In the genomic region with DNA sequence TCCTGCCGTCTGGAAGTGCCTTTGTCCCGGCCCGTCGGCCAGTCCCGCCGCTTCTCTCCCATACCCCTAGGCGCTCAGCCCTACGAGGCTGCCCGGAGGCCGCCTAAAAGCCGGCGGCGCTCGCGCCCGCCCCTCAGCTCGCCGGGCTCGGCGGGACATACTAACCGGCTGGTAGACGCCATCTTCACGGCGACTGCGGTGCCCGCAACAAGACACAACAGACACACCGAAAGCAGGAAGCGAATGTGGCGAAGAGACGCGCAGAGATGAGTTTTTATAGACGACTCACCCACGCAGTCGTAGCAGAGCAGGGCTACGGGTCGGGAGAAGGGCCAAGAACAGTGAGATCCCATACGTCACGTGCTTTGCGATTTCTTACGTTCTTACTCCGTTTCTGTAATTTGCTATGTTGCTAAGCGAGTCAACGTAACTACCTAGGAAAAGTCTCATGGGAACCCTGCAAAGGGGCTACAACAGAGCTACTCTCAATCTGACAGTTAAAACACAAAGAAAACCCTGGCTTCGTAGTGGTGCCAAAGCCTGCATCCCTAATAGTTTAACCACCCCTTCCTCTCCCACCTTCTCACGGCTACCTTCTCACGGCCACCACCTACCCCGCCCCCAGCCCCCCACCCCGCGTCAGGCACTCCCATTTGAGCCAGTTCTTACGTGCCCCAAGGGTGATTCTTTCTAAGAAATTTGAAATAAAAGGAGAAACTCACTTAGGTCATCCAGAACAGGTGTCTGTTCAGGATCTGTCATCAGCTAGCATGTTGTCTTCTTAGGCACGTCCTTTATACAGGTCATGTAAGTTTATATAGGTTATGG, we compare ENCODE assay signal across 1 cellular context.
A peak's percentile ranks its signal among the peaks of the same experiment; 100 is the strongest.
TF ChIP-seq lines count a peak whose summit lies in the region.

A gene with protein sequence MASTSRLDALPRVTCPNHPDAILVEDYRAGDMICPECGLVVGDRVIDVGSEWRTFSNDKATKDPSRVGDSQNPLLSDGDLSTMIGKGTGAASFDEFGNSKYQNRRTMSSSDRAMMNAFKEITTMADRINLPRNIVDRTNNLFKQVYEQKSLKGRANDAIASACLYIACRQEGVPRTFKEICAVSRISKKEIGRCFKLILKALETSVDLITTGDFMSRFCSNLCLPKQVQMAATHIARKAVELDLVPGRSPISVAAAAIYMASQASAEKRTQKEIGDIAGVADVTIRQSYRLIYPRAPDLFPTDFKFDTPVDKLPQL (minus strand): TSS at position 250 of the 828 bp plus-strand sequence. CDS start 68 bp downstream, at position 182.

TF ChIP-seq in GM12878, 131 proteins besides CTCF, POLR2A, EP300 and RAD21 (continued from another document and continues in another):
- TF ChIP-seq, protein P1, sequence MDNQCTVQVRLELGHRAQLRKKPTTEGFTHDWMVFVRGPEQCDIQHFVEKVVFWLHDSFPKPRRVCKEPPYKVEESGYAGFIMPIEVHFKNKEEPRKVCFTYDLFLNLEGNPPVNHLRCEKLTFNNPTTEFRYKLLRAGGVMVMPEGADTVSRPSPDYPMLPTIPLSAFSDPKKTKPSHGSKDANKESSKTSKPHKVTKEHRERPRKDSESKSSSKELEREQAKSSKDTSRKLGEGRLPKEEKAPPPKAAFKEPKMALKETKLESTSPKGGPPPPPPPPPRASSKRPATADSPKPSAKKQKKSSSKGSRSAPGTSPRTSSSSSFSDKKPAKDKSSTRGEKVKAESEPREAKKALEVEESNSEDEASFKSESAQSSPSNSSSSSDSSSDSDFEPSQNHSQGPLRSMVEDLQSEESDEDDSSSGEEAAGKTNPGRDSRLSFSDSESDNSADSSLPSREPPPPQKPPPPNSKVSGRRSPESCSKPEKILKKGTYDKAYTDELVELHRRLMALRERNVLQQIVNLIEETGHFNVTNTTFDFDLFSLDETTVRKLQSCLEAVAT (IDR thresholded peaks at IDR 0.05) = peak; percentile 87
- TF ChIP-seq BCL11A (IDR thresholded peaks at IDR 0.05; ENCODE audit: low read depth, low read length) (peak; percentile 53), ASH2L (IDR thresholded peaks at IDR 0.05; ENCODE audit: borderline replicate concordance, low read depth) (peak; percentile 66; the same call in 1 of the 2 replicates), MYC (IDR thresholded peaks at IDR 0.05; ENCODE audit: insufficient read depth, insufficient read length, insufficient replicate concordance, low read length, severe bottlenecking) (no peak), IRF4 (IDR thresholded peaks at IDR 0.05; ENCODE audit: low read depth, low read length) (peak; percentile 74; the same call in 1 of the 2 replicates), ZSCAN29 (IDR thresholded peaks at IDR 0.05) (no peak), TCF7 (IDR thresholded peaks at IDR 0.05; ENCODE audit: borderline replicate concordance) (no peak; the same call in 1 of the 2 replicates), WRNIP1 (IDR thresholded peaks at IDR 0.05; ENCODE audit: borderline replicate concordance, low read depth, low read length) (no peak), BRCA1 (IDR thresholded peaks at IDR 0.05; ENCODE audit: low read depth, low read length) (no peak), ATF7 (IDR thresholded peaks at IDR 0.05; ENCODE audit: low read depth) (peak; percentile 94), TAF1 (IDR thresholded peaks at IDR 0.05; ENCODE audit: borderline replicate concordance, low read depth, low read length) (peak; percentile 100), NR2F1 (conservative IDR thresholded peaks at IDR 0.05) (0 out of 2 replicates have a peak, but pooled peaks have one; percentile 14), ZZZ3 (IDR thresholded peaks at IDR 0.05; ENCODE audit: control insufficient read depth, insufficient read length, low read depth) (no peak), YY1 (IDR thresholded peaks at IDR 0.05; ENCODE audit: low read depth, low read length) (peak; percentile 97), MYB (IDR thresholded peaks at IDR 0.05; ENCODE audit: borderline replicate concordance, low read depth, low read length) (no peak), SUPT20H (IDR thresholded peaks at IDR 0.05; ENCODE audit: borderline replicate concordance, control insufficient read depth, low read depth, low read length) (no peak), CREB1 (IDR thresholded peaks at IDR 0.05; ENCODE audit: low read depth) (peak; percentile 98), BMI1 (IDR thresholded peaks at IDR 0.05; ENCODE audit: borderline replicate concordance) (no peak), TCF12 (IDR thresholded peaks at IDR 0.05; ENCODE audit: low read depth, low read length) (peak; percentile 74; the same call in 1 of the 2 replicates), ZBED1 (IDR thresholded peaks at IDR 0.05; ENCODE audit: borderline replicate concordance) (peak; percentile 86; the same call in 1 of the 2 replicates), POLR2AphosphoS2 (IDR thresholded peaks at IDR 0.05; ENCODE audit: low read depth, low read length) (peak; percentile 98), CBX3 (IDR thresholded peaks at IDR 0.05; ENCODE audit: borderline replicate concordance, low read depth) (no peak), CHD1 (IDR thresholded peaks at IDR 0.05; ENCODE audit: low read depth, low read length) (peak; percentile 85; the same call in 1 of the 2 replicates)
- TF ChIP-seq, protein P2, sequence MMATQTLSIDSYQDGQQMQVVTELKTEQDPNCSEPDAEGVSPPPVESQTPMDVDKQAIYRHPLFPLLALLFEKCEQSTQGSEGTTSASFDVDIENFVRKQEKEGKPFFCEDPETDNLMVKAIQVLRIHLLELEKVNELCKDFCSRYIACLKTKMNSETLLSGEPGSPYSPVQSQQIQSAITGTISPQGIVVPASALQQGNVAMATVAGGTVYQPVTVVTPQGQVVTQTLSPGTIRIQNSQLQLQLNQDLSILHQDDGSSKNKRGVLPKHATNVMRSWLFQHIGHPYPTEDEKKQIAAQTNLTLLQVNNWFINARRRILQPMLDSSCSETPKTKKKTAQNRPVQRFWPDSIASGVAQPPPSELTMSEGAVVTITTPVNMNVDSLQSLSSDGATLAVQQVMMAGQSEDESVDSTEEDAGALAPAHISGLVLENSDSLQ (IDR thresholded peaks at IDR 0.05) = peak; percentile 41; the same call in 1 of the 2 replicates
- TF ChIP-seq, protein P3, sequence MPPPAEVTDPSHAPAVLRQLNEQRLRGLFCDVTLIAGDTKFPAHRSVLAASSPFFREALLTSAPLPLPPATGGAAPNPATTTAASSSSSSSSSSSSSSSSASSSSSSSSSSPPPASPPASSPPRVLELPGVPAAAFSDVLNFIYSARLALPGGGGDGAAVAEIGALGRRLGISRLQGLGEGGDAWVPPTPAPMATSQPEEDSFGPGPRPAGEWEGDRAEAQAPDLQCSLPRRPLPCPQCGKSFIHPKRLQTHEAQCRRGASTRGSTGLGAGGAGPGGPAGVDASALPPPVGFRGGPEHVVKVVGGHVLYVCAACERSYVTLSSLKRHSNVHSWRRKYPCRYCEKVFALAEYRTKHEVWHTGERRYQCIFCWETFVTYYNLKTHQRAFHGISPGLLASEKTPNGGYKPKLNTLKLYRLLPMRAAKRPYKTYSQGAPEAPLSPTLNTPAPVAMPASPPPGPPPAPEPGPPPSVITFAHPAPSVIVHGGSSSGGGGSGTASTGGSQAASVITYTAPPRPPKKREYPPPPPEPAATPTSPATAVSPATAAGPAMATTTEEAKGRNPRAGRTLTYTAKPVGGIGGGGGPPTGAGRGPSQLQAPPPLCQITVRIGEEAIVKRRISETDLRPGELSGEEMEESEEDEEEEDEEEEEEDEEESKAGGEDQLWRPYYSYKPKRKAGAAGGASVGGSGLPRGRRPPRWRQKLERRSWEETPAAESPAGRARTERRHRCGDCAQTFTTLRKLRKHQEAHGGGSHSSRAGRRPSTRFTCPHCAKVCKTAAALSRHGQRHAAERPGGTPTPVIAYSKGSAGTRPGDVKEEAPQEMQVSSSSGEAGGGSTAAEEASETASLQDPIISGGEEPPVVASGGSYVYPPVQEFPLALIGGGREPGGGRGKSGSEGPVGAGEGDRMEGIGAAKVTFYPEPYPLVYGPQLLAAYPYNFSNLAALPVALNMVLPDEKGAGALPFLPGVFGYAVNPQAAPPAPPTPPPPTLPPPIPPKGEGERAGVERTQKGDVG (CRISPR knock-in tag; IDR thresholded peaks at IDR 0.05) = no peak
- TF ChIP-seq, protein P4, sequence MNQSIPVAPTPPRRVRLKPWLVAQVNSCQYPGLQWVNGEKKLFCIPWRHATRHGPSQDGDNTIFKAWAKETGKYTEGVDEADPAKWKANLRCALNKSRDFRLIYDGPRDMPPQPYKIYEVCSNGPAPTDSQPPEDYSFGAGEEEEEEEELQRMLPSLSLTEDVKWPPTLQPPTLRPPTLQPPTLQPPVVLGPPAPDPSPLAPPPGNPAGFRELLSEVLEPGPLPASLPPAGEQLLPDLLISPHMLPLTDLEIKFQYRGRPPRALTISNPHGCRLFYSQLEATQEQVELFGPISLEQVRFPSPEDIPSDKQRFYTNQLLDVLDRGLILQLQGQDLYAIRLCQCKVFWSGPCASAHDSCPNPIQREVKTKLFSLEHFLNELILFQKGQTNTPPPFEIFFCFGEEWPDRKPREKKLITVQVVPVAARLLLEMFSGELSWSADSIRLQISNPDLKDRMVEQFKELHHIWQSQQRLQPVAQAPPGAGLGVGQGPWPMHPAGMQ (IDR thresholded peaks at IDR 0.05; ENCODE audit: borderline replicate concordance) = no peak
- TF ChIP-seq, protein P5, sequence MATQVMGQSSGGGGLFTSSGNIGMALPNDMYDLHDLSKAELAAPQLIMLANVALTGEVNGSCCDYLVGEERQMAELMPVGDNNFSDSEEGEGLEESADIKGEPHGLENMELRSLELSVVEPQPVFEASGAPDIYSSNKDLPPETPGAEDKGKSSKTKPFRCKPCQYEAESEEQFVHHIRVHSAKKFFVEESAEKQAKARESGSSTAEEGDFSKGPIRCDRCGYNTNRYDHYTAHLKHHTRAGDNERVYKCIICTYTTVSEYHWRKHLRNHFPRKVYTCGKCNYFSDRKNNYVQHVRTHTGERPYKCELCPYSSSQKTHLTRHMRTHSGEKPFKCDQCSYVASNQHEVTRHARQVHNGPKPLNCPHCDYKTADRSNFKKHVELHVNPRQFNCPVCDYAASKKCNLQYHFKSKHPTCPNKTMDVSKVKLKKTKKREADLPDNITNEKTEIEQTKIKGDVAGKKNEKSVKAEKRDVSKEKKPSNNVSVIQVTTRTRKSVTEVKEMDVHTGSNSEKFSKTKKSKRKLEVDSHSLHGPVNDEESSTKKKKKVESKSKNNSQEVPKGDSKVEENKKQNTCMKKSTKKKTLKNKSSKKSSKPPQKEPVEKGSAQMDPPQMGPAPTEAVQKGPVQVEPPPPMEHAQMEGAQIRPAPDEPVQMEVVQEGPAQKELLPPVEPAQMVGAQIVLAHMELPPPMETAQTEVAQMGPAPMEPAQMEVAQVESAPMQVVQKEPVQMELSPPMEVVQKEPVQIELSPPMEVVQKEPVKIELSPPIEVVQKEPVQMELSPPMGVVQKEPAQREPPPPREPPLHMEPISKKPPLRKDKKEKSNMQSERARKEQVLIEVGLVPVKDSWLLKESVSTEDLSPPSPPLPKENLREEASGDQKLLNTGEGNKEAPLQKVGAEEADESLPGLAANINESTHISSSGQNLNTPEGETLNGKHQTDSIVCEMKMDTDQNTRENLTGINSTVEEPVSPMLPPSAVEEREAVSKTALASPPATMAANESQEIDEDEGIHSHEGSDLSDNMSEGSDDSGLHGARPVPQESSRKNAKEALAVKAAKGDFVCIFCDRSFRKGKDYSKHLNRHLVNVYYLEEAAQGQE (IDR thresholded peaks at IDR 0.05; ENCODE audit: low read depth, low read length) = peak; percentile 63; the same call in 1 of the 2 replicates
- TF ChIP-seq, protein P6, sequence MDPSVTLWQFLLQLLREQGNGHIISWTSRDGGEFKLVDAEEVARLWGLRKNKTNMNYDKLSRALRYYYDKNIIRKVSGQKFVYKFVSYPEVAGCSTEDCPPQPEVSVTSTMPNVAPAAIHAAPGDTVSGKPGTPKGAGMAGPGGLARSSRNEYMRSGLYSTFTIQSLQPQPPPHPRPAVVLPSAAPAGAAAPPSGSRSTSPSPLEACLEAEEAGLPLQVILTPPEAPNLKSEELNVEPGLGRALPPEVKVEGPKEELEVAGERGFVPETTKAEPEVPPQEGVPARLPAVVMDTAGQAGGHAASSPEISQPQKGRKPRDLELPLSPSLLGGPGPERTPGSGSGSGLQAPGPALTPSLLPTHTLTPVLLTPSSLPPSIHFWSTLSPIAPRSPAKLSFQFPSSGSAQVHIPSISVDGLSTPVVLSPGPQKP (IDR thresholded peaks at IDR 0.05; ENCODE audit: low read depth, low read length) = 0 out of 2 replicates have a peak, but pooled peaks have one; percentile 57
- TF ChIP-seq, protein P7, sequence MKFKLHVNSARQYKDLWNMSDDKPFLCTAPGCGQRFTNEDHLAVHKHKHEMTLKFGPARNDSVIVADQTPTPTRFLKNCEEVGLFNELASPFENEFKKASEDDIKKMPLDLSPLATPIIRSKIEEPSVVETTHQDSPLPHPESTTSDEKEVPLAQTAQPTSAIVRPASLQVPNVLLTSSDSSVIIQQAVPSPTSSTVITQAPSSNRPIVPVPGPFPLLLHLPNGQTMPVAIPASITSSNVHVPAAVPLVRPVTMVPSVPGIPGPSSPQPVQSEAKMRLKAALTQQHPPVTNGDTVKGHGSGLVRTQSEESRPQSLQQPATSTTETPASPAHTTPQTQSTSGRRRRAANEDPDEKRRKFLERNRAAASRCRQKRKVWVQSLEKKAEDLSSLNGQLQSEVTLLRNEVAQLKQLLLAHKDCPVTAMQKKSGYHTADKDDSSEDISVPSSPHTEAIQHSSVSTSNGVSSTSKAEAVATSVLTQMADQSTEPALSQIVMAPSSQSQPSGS (IDR thresholded peaks at IDR 0.05; ENCODE audit: low read length) = peak; percentile 93
- TF ChIP-seq, protein P8, sequence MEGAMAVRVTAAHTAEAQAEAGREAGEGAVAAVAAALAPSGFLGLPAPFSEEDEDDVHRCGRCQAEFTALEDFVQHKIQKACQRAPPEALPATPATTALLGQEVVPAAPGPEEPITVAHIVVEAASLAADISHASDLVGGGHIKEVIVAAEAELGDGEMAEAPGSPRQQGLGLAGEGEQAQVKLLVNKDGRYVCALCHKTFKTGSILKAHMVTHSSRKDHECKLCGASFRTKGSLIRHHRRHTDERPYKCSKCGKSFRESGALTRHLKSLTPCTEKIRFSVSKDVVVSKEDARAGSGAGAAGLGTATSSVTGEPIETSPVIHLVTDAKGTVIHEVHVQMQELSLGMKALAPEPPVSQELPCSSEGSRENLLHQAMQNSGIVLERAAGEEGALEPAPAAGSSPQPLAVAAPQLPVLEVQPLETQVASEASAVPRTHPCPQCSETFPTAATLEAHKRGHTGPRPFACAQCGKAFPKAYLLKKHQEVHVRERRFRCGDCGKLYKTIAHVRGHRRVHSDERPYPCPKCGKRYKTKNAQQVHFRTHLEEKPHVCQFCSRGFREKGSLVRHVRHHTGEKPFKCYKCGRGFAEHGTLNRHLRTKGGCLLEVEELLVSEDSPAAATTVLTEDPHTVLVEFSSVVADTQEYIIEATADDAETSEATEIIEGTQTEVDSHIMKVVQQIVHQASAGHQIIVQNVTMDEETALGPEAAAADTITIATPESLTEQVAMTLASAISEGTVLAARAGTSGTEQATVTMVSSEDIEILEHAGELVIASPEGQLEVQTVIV (IDR thresholded peaks at IDR 0.05; ENCODE audit: borderline replicate concordance, partially characterized antibody) = peak; percentile 71
- TF ChIP-seq, protein P9, sequence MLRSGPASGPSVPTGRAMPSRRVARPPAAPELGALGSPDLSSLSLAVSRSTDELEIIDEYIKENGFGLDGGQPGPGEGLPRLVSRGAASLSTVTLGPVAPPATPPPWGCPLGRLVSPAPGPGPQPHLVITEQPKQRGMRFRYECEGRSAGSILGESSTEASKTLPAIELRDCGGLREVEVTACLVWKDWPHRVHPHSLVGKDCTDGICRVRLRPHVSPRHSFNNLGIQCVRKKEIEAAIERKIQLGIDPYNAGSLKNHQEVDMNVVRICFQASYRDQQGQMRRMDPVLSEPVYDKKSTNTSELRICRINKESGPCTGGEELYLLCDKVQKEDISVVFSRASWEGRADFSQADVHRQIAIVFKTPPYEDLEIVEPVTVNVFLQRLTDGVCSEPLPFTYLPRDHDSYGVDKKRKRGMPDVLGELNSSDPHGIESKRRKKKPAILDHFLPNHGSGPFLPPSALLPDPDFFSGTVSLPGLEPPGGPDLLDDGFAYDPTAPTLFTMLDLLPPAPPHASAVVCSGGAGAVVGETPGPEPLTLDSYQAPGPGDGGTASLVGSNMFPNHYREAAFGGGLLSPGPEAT (IDR thresholded peaks at IDR 0.05; ENCODE audit: low read depth) = peak; percentile 91
